Comparison of ENCODE assay signal across 13 cellular contexts in genomic region chr20:41657655-41658054, GRCh38.
"Had no signal": no experiment of that assay in that cellular context is flagged by ENCODE, and none has a peak within 500 bp of the region (broad histone marks: within the 10 kb centered on the region; RNA-seq: fewer than 3 reads in every experiment).

No MANE protein-coding gene starts in this region.

- DNase-seq: activated CD4-positive, alpha-beta T cell treated with anti-CD3 and anti-CD28 coated beads, Interleukin-2, amount 10 ng/mL, durations not matched to agents 24 days and 14 days; activated CD8-positive, alpha-beta memory T cell treated with anti-CD3 and anti-CD28 coated beads for 24 hours; activated naive CD4-positive, alpha-beta T cell treated with anti-CD3 and anti-CD28 coated beads, Interleukin-2, amount 50 U/mL, for 16 hours; activated T-cell treated with anti-CD3 and anti-CD28 coated beads for 4 hours; adrenal gland; effector CD8-positive, alpha-beta T cell; left lung; nephron progenitor cell; sigmoid colon; stimulated activated CD4-positive, alpha-beta T cell treated with anti-CD3 and anti-CD28 coated beads, Interleukin-2, amount 100 ng/mL, for 24 hours; stimulated activated naive CD8-positive, alpha-beta T cell treated with anti-CD3 and anti-CD28 coated beads, Interleukin-15, Interleukin-2, amounts not matched to agents 100 U/mL and 50 U/mL, for 24 hours had no signal

- H3K4me3 Mint-ChIP-seq: activated CD4-positive, alpha-beta T cell treated with anti-CD3 and anti-CD28 coated beads, Interleukin-2, amount 10 ng/mL, durations not matched to agents 24 days and 14 days; activated T-helper 17 cell treated with anti-CD3 and anti-CD28 coated beads, Interleukin-2, amount 50 U/mL, for 72 hours; nephron progenitor cell; WTC11 had no signal

- H3K9me3 ChIP-seq: adrenal gland, left lung, sigmoid colon had no signal

- H3K27ac Mint-ChIP-seq: activated CD4-positive, alpha-beta T cell treated with anti-CD3 and anti-CD28 coated beads, Interleukin-2, amount 10 ng/mL, durations not matched to agents 24 days and 14 days; activated T-helper 17 cell treated with anti-CD3 and anti-CD28 coated beads, Interleukin-2, amount 50 U/mL, for 72 hours; nephron progenitor cell; WTC11 had no signal

- H3K27ac ChIP-seq: left lung, sigmoid colon had no signal

- H3K36me3 ChIP-seq: adrenal gland, left lung, sigmoid colon had no signal

- ATAC-seq: activated T-helper 17 cell treated with anti-CD3 and anti-CD28 coated beads, Interleukin-2, amount 50 U/mL, for 72 hours; left lung; stimulated activated naive CD8-positive, alpha-beta T cell treated with anti-CD3 and anti-CD28 coated beads, Interleukin-15, Interleukin-2, amounts not matched to agents 100 U/mL and 50 U/mL, for 24 hours; WTC11 had no signal

- H3K9me3 Mint-ChIP-seq: nephron progenitor cell, WTC11 had no signal

- H3K4me1 Mint-ChIP-seq: activated T-helper 17 cell treated with anti-CD3 and anti-CD28 coated beads, Interleukin-2, amount 50 U/mL, for 72 hours; nephron progenitor cell had no signal

- H3K27me3 ChIP-seq: adrenal gland had no signal

- H3K4me3 ChIP-seq: adrenal gland, left lung, sigmoid colon had no signal

- H3K4me1 ChIP-seq: adrenal gland, left lung, sigmoid colon had no signal

- H3K36me3 Mint-ChIP-seq: WTC11 had no signal
